In genomic region chr6:30557683-30557981, GRCh38 we compare ENCODE assay signal across 7 cellular contexts. TPM values are rescaled to one million over a fixed set of nuclear protein-coding genes. Genes with fewer than 3 reads are reported as not detected.
DNase-seq lines count a peak whose midpoint lies in the region; ATAC-seq and TF ChIP-seq lines count a peak whose summit lies in the region.

No MANE protein-coding gene starts in this region.

- DNase-seq in GM20000 (ENCODE audit: low spot score) = peak; percentile 52
- no peak for DNase-seq in Panc1 (ENCODE audit: low read depth, low spot score)
- no peak for DNase-seq in dorsolateral prefrontal cortex
- no peak for DNase-seq in nephron progenitor cell
- no peak for DNase-seq in NCI-H446 (lab: John Stamatoyannopoulos, UW)

- H3K36me3 ChIP-seq in Panc1 (ENCODE audit: control insufficient read depth, insufficient read depth, low read length) = peaks cover 9% of the 10 kb centered on the region

- H3K9me3 ChIP-seq in Panc1 (ENCODE audit: control insufficient read depth, insufficient read depth, low read depth, low read length) = no peaks in the 10 kb centered on the region

- CTCF ChIA-PET in Panc1 (lab: Charles Lee) = no interaction called here

- H3K27me3 Mint-ChIP-seq in nephron progenitor cell (ENCODE audit: low read depth, poor library complexity) = no peaks in the 10 kb centered on the region

- BruUV-seq in Panc1 (replicated peaks; lab: Mats Ljungman, UMichigan) = no TSS peak

- H3K4me3 ChIP-seq in Panc1 (ENCODE audit: low read depth in 2 of 2, low read length in 2 of 2) = peak overlapping the region; percentile 80 to 100
- peak overlapping the region; percentile 69 to 100 (median 95) for H3K4me3 ChIP-seq in dorsolateral prefrontal cortex

- no peaks in the 10 kb centered on the region for H3K9me3 Mint-ChIP-seq in nephron progenitor cell

- no peak for TF ChIP-seq CTCF in GM20000 (IDR thresholded peaks at IDR 0.05; ENCODE audit: extremely low read depth, missing control alignments)
- TF ChIP-seq CTCF in Panc1 (IDR thresholded peaks at IDR 0.05) = no peak
- no peak for TF ChIP-seq CTCF in dorsolateral prefrontal cortex (IDR thresholded peaks at IDR 0.05 in 54 of 56, conservative IDR thresholded peaks at IDR 0.05 in 2 of 56; ENCODE audit: low read depth in 1 of 56, partially characterized antibody in 56 of 56)
- no peak for TF ChIP-seq CTCF in nephron progenitor cell (IDR thresholded peaks at IDR 0.05)

- ATAC-seq in Panc1 = no peak
- no peak for ATAC-seq in GM21576 (IDR thresholded peaks at IDR 0.05; ENCODE audit: unreplicated experiment)
- no peak for ATAC-seq in HG03095 (IDR thresholded peaks at IDR 0.05; ENCODE audit: unreplicated experiment)

- H3K4me1 Mint-ChIP-seq in nephron progenitor cell = peaks cover 48% of the 10 kb centered on the region

- peaks cover 49% of the 10 kb centered on the region for H3K36me3 Mint-ChIP-seq in nephron progenitor cell (ENCODE audit: low read depth)

- no peaks in the 10 kb centered on the region for H3K27me3 ChIP-seq in Panc1 (ENCODE audit: control insufficient read depth, insufficient read depth, low read length)
- H3K27me3 ChIP-seq in dorsolateral prefrontal cortex = no peaks in the 10 kb centered on the region

- H3K27ac ChIP-seq in Panc1 (ENCODE audit: low read length) (peak overlapping the region; percentile 98), dorsolateral prefrontal cortex (peak overlapping the region in 57 of 59 donors; percentile 73 to 100 (median 97))

- peak overlapping the region; percentile 100 for H3K27ac Mint-ChIP-seq in nephron progenitor cell

- H3K4me1 ChIP-seq in Panc1 (ENCODE audit: control insufficient read depth, insufficient read depth, low read length) = peaks cover 9% of the 10 kb centered on the region; the same call in 1 of the 2 replicates

- intact Hi-C loops in Panc1 (cut with micrococcal nuclease; ENCODE audit: unreplicated experiment) = no loop called here
- intact Hi-C loops in dorsolateral prefrontal cortex (cut with DNase I) = loop anchor here (2.0 to 10.0 kb wide), 3 partner anchors 13 to 213 kb away; partner anchors contain the start of genes ABCF1 (in 1 of the 2), MRPS18B (in 1 of the 2), PPP1R10 (in 1 of the 2) and RPP21 (in 1 of the 2)

- POLR2A ChIA-PET in Panc1 (lab: Charles Lee) = interaction anchor here (1.0 to 1.7 kb wide), 2 partner anchors 9 to 13 kb away, joined by 3 to 6 read pairs; no protein-coding TSS in a partner anchor

- H3K4me3 Mint-ChIP-seq in nephron progenitor cell = peak overlapping the region; percentile 99

- in situ Hi-C loops in Panc1 (cut with HindIII; ENCODE audit: low pct_unique_long_range_greater_than_20kb, low sequenced_read_pairs) = no loop called here

RNA-seq across cellular contexts. Expression of gene PRR3, which starts 0.5 kb away (rescaled TPM):
- total RNA-seq in Panc1 (2021; ENCODE audit: unreplicated experiment) (16.5 TPM), dorsolateral prefrontal cortex (10 to 100 TPM; 12.5 to 28.4 (median 19.5) TPM)
- polyA plus RNA-seq in Panc1 (2012; ENCODE audit: insufficient read length) = 14.0 TPM

RNA-seq across cellular contexts. Expression of gene GNL1, which starts 1.3 kb away (rescaled TPM):
- total RNA-seq in Panc1 (2021; ENCODE audit: unreplicated experiment) (90.6 TPM), dorsolateral prefrontal cortex (100 to 1,000 TPM in 17 of 120 experiments, 10 to 100 TPM in 103; 56.1 to 116 (median 87.5) TPM)
- 107 TPM for polyA plus RNA-seq in Panc1 (2012; ENCODE audit: insufficient read length)

RNA-seq across cellular contexts. Expression of gene ABCF1, which starts 13.6 kb away (rescaled TPM):
- total RNA-seq in Panc1 (2021; ENCODE audit: unreplicated experiment) = 94.9 TPM
- 93.5 TPM for polyA plus RNA-seq in Panc1 (2012; ENCODE audit: insufficient read length)
- 10 to 100 TPM; 24.2 to 44.5 (median 34.1) TPM for total RNA-seq in dorsolateral prefrontal cortex

RNA-seq across cellular contexts. Expression of gene PPP1R10, which starts 59.4 kb away (rescaled TPM):
- total RNA-seq in Panc1 (2021; ENCODE audit: unreplicated experiment) = 82.9 TPM
- polyA plus RNA-seq in Panc1 (2012; ENCODE audit: insufficient read length) = 31.9 TPM
- 100 to 1,000 TPM in 1 of 120 experiments, 10 to 100 TPM in 119; 42.2 to 100 (median 68.4) TPM for total RNA-seq in dorsolateral prefrontal cortex
